Comparison of ENCODE assay signal across 14 cellular contexts in the genomic region with DNA sequence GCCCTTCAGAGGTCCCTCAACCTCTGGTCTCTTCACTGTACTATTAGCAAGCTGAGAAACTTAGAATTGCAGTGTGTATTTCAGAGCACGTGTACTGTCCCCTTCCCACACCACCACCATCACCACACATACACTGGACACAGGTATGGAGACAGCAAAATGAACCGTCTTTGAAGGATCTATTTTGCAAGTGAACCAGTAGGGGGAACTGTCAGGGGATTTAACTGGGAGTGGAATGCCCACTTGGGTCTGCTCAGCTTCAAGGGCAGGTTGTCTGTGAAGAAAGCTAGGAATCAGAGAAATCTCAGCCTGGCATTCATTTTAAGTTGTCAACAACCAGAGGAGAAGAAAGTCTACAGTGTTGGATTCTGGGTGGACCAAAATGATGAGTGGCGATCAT.
DNase-seq lines count a peak whose midpoint lies in the region; ATAC-seq and TF ChIP-seq lines count a peak whose summit lies in the region.
"Had no signal": no experiment of that assay in that cellular context is flagged by ENCODE, and none has a peak within 500 bp of the region (broad histone marks: within the 10 kb centered on the region; RNA-seq: fewer than 3 reads in every experiment).

No MANE protein-coding gene starts in this region.

- H3K27ac ChIP-seq in uterus, result peak overlapping the region in 1 of 2 donors; percentile 0

- H3K4me3 ChIP-seq in uterus, result no peak overlapping the region

- peaks cover 46% of the 10 kb centered on the region for H3K4me1 Mint-ChIP-seq in glutamatergic neuron (ENCODE audit: low read depth, unreplicated experiment)
- H3K4me1 Mint-ChIP-seq: CD8-positive, alpha-beta memory T cell had no signal

- no peaks in the 10 kb centered on the region for H3K36me3 ChIP-seq in uterus

- H3K27me3 Mint-ChIP-seq in glutamatergic neuron (ENCODE audit: unreplicated experiment), result peaks cover 9% of the 10 kb centered on the region
- H3K27me3 Mint-ChIP-seq: CD8-positive, alpha-beta memory T cell had no signal

- ATAC-seq in GM18868 (IDR thresholded peaks at IDR 0.05; ENCODE audit: unreplicated experiment) (peak; percentile 69), SK-N-SH treated with all-trans-retinoic acid at 6 μM for 48 hours (peak; percentile 68; the same call in 2 of the 3 replicates), GM18858 (IDR thresholded peaks at IDR 0.05; ENCODE audit: unreplicated experiment) (no peak)
- ATAC-seq: left lobe of liver had no signal

- peaks cover 15% of the 10 kb centered on the region for H3K9me3 Mint-ChIP-seq in glutamatergic neuron (ENCODE audit: unreplicated experiment)

- TF ChIP-seq POLR2A in uterus (IDR thresholded peaks at IDR 0.05), result no peak

- DNase-seq in ACHN (peak; percentile 25), glutamatergic neuron (no peak), head of caudate nucleus (no peak), uterus (no peak), COR-L47 (lab: John Stamatoyannopoulos, UW) (no peak)
- DNase-seq: activated CD8-positive, alpha-beta memory T cell treated with anti-CD3 and anti-CD28 coated beads, Interleukin-2, amount 50 U/mL, for 4 hours; CD8-positive, alpha-beta memory T cell; NCI-H1092 treated with DMSO at 0.1 percent for 48 hours; small intestine; stimulated activated naive CD4-positive, alpha-beta T cell had no signal

- TF ChIP-seq CTCF in glutamatergic neuron (IDR thresholded peaks at IDR 0.05; ENCODE audit: partially characterized antibody, unreplicated experiment) (peak; percentile 41), uterus (IDR thresholded peaks at IDR 0.05) (no peak)

- H3K36me3 Mint-ChIP-seq in glutamatergic neuron (ENCODE audit: unreplicated experiment), result peaks cover 12% of the 10 kb centered on the region

- no peaks in the 10 kb centered on the region for H3K27me3 ChIP-seq in uterus

- H3K9me3 ChIP-seq in uterus, result no peaks in the 10 kb centered on the region

- intact Hi-C loops in head of caudate nucleus (cut with DNase I), result no loop called here
- intact Hi-C loops in uterus (cut with DNase I; ENCODE audit: low total_unique reads), result no loop called here

- H3K27ac Mint-ChIP-seq in glutamatergic neuron (ENCODE audit: unreplicated experiment), result peak overlapping the region; percentile 31
- H3K27ac Mint-ChIP-seq: CD8-positive, alpha-beta memory T cell had no signal

- no peaks in the 10 kb centered on the region for H3K4me1 ChIP-seq in uterus

- no peak overlapping the region for H3K4me3 Mint-ChIP-seq in glutamatergic neuron (ENCODE audit: unreplicated experiment)
- H3K4me3 Mint-ChIP-seq: CD8-positive, alpha-beta memory T cell had no signal

- in situ Hi-C loops in ACHN (cut with HindIII; ENCODE audit: low pct_ligation_motif_present, low pct_unique_long_range_greater_than_20kb, low sequenced_read_pairs), result no loop called here

TF ChIP-seq in SK-N-SH treated with all-trans-retinoic acid at 6 μM for 48 hours, 23 proteins besides CTCF, POLR2A, EP300 and RAD21:
- TF ChIP-seq ZNF8 (CRISPR knock-in tag; IDR thresholded peaks at IDR 0.05), result no peak
- TF ChIP-seq PPARA (CRISPR knock-in tag; IDR thresholded peaks at IDR 0.05; ENCODE audit: borderline replicate concordance), result no peak
TF ChIP-seq in SK-N-SH treated with all-trans-retinoic acid at 6 μM for 48 hours: peak in this region for 0.
